In the genomic region with DNA sequence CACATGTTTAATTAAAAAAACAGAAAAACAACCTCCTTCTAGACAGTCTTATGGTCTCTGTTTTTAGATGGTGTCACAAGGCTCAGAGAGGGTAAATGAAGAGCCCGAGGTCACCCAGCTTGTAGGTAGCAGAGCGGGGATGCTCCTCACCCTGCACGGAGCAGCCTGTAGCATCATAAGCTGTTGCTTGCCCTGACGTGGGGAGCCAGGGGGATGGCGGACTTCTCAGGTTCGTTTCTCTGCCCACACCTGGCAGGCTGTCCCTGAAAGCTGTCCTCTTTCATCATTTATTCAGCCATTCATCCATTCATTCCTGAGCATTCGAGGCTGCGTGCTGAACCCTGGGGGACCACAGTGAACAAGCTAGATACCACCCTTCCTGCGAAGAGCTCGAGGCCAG, we compare ENCODE assay signal across 10 cellular contexts.
DNase-seq lines count a peak whose midpoint lies in the region; ATAC-seq and TF ChIP-seq lines count a peak whose summit lies in the region.
"Had no signal": no experiment of that assay in that cellular context is flagged by ENCODE, and none has a peak within 500 bp of the region (broad histone marks: within the 10 kb centered on the region; RNA-seq: fewer than 3 reads in every experiment).

No MANE protein-coding gene starts in this region.

- 0 out of 2 replicates have a peak, but pooled peaks cover 1% of the 10 kb centered on the region for H3K9me3 ChIP-seq in IMR-90 (ENCODE audit: control insufficient read depth, insufficient read depth, low read length)
- H3K9me3 ChIP-seq in muscle layer of colon (ENCODE audit: low read length) = no peaks in the 10 kb centered on the region
- H3K9me3 ChIP-seq: left lung had no signal

- no peak overlapping the region for H3K4me3 Mint-ChIP-seq in MCF 10A (ENCODE audit: unreplicated experiment)

- BruUV-seq in IMR-90 (replicated peaks; lab: Mats Ljungman, UMichigan) = no TSS peak
- no TSS peak for BruUV-seq in MCF 10A (replicated peaks; lab: Mats Ljungman, UMichigan)

- peaks cover 3% of the 10 kb centered on the region; the same call in 1 of the 2 replicates for H4K20me1 ChIP-seq in IMR-90 (ENCODE audit: insufficient read depth, low read length)

- H3K4ac ChIP-seq in IMR-90 (ENCODE audit: low read depth, low read length) = peak overlapping the region; percentile 79

- in situ Hi-C loops in IMR-90 (cut with MboI; ENCODE audit: low sequenced_read_pairs) = no loop called here

- no peak for DNase-seq in IMR-90
- DNase-seq in MCF 10A (ENCODE audit: unreplicated experiment) = peak; percentile 13
- DNase-seq in substantia nigra (lab: John Stamatoyannopoulos, UW) = peak in 2 of 49 donors; percentile 15 to 30
- no peak for DNase-seq in activated naive CD4-positive, alpha-beta T cell treated with anti-CD3 and anti-CD28 coated beads, Interleukin-2, amount 50 U/mL, for 16 hours
- no peak for DNase-seq in NCI-H82 treated with DMSO at 0.1 percent for 48 hours (lab: John Stamatoyannopoulos, UW; ENCODE audit: unreplicated experiment)
- DNase-seq: cortex of kidney had no signal

- peak overlapping the region; percentile 62 for H4K91ac ChIP-seq in IMR-90 (ENCODE audit: insufficient read depth, low read depth, low read length)

- no peak overlapping the region; the same call in 1 of the 2 replicates for H3K56ac ChIP-seq in IMR-90 (ENCODE audit: extremely low read depth, insufficient read depth, low read length)

- H2BK120ac ChIP-seq in IMR-90 (ENCODE audit: low read depth, low read length) = peak overlapping the region; percentile 61

- peak overlapping the region; percentile 72; the same call in 1 of the 2 replicates for H3K23ac ChIP-seq in IMR-90 (ENCODE audit: low read depth, low read length)

- H3K27ac Mint-ChIP-seq in MCF 10A (ENCODE audit: low read depth, unreplicated experiment) = no peak overlapping the region

- peak overlapping the region; percentile 94; the same call in 2 of the 3 replicates for H2BK15ac ChIP-seq in IMR-90 (ENCODE audit: low read depth, low read length)

- H2AK5ac ChIP-seq in IMR-90 (ENCODE audit: low read depth, low read length) = peak overlapping the region; percentile 94

- no peaks in the 10 kb centered on the region for H3K27me3 Mint-ChIP-seq in MCF 10A (ENCODE audit: insufficient read depth, unreplicated experiment)

- H3K4me2 ChIP-seq in IMR-90 (ENCODE audit: low read depth, low read length) = peak overlapping the region; percentile 90

- H4K5ac ChIP-seq in IMR-90 (ENCODE audit: low read depth, low read length) = peak overlapping the region; percentile 65; the same call in 1 of the 2 replicates

- no peaks in the 10 kb centered on the region for H3K36me3 Mint-ChIP-seq in MCF 10A (ENCODE audit: insufficient read depth, unreplicated experiment)

- TF ChIP-seq CTCF in IMR-90 (conservative IDR thresholded peaks at IDR 0.05; ENCODE audit: low read depth, low read length) (no peak), MCF 10A (IDR thresholded peaks at IDR 0.05; ENCODE audit: unreplicated experiment) (no peak)

- H3K14ac ChIP-seq in IMR-90 (replicated peaks; ENCODE audit: low read depth, low read length) = peak overlapping the region; percentile 30

- H3K36me3 ChIP-seq in IMR-90 (ENCODE audit: control insufficient read depth, insufficient read depth, low read length) (no peaks in the 10 kb centered on the region), muscle layer of colon (ENCODE audit: insufficient read depth, low read length) (no peaks in the 10 kb centered on the region)
- H3K36me3 ChIP-seq: left lung had no signal

- no peak for TF ChIP-seq RAD21 in IMR-90 (IDR thresholded peaks at IDR 0.05; ENCODE audit: low read length)

- H3K4me1 Mint-ChIP-seq in MCF 10A (ENCODE audit: insufficient read depth, unreplicated experiment) = peaks cover 6% of the 10 kb centered on the region

- no peak overlapping the region for H2BK5ac ChIP-seq in IMR-90 (ENCODE audit: low read depth, low read length, poor library complexity, severe bottlenecking)

- no peak overlapping the region for H3K4me3 ChIP-seq in IMR-90 (ENCODE audit: insufficient read depth, low read depth, low read length)
- peak overlapping the region in 1 of 2 donors; percentile 10 for H3K4me3 ChIP-seq in muscle layer of colon (ENCODE audit: low read depth in 1 of 2, low read length in 2 of 2)
- H3K4me3 ChIP-seq: left lung had no signal

- H2AK9ac ChIP-seq in IMR-90 (replicated peaks; ENCODE audit: low read depth, low read length, poor library complexity) = peak overlapping the region; percentile 68

- H2AFZ ChIP-seq in IMR-90 (replicated peaks; ENCODE audit: low read length, poor library complexity) = peak overlapping the region; percentile 87

- intact Hi-C loops in IMR-90 (cut with micrococcal nuclease) = loop anchor here (2.0 kb wide), 1 partner anchor 20 kb away; no protein-coding TSS in a partner anchor
- intact Hi-C loops in MCF 10A (cut with micrococcal nuclease) = no loop called here

- peaks cover 6% of the 10 kb centered on the region for H3K9me1 ChIP-seq in IMR-90 (ENCODE audit: insufficient read depth, low read length)

- dilution Hi-C loops in IMR-90 (cut with HindIII; ENCODE audit: low sequenced_read_pairs, unreplicated experiment) = no loop called here

- 71% methylated on average over 6 of the region's 10 CpGs; no CpG with 5 or more reads in 1 of the 2 experiments for WGBS in IMR-90 (ENCODE audit: extremely low coverage in 2 of 2, insufficient read length in 1 of 2), 2 experiments

- CTCF ChIA-PET in IMR-90 (lab: Yijun Ruan, JAX) (interaction anchor here (0.7 to 1.4 kb wide), 3 partner anchors 15 to 144 kb away, joined by 3 read pairs; no protein-coding TSS in a partner anchor), MCF 10A (lab: Yijun Ruan, JAX) (interaction anchor here (0.8 to 4.1 kb wide), 6 partner anchors 11 to 222 kb away, joined by 3 to 15 read pairs (median 10); no protein-coding TSS in a partner anchor)

- H3K9me3 Mint-ChIP-seq in MCF 10A (ENCODE audit: unreplicated experiment) = no peaks in the 10 kb centered on the region

- H3K79me1 ChIP-seq in IMR-90 (ENCODE audit: low read depth in 1 of 2, low read length in 2 of 2) = no peaks in the 10 kb centered on the region

- no peak for TF ChIP-seq POLR2A in IMR-90 (IDR thresholded peaks at IDR 0.05; ENCODE audit: low read depth, low read length)

- H3K27ac ChIP-seq in IMR-90 (ENCODE audit: insufficient read depth, low read length) (peak overlapping the region; percentile 45; the same call in 1 of the 2 replicates), muscle layer of colon (ENCODE audit: low read depth, low read length) (peak overlapping the region; percentile 45), substantia nigra (ENCODE audit: low read depth, low read length, poor library complexity, severe bottlenecking) (peak overlapping the region; percentile 12)
- H3K27ac ChIP-seq: left lung had no signal

- H2BK20ac ChIP-seq in IMR-90 (ENCODE audit: low read depth, low read length) = peak overlapping the region; percentile 72

- POLR2A ChIA-PET in IMR-90 (lab: Charles Lee; ENCODE audit: unreplicated experiment) = no interaction called here
- POLR2A ChIA-PET in MCF 10A (lab: Yijun Ruan, JAX) = no interaction called here

- H4K8ac ChIP-seq in IMR-90 (ENCODE audit: low read depth in 2 of 2, low read length in 2 of 2) = peak overlapping the region; percentile 66 to 91; a peak in 2 of 4 replicates

- H3K18ac ChIP-seq in IMR-90 (ENCODE audit: low read depth, low read length) = peak overlapping the region; percentile 43; the same call in 1 of the 2 replicates

- peak overlapping the region; percentile 67 for H3K9ac ChIP-seq in IMR-90 (ENCODE audit: low read depth, low read length)
- H3K9ac ChIP-seq in muscle layer of colon (ENCODE audit: low read length) = no peak overlapping the region

- no peak; the same call in 1 of the 2 replicates for ATAC-seq in IMR-90 (ENCODE audit: low read depth)
- no peak for ATAC-seq in HG02885 (IDR thresholded peaks at IDR 0.05; ENCODE audit: poor library complexity, unreplicated experiment)
- no peak for ATAC-seq in GM19397 (IDR thresholded peaks at IDR 0.05; ENCODE audit: unreplicated experiment)

- H3K27me3 ChIP-seq in IMR-90 (ENCODE audit: control insufficient read depth, insufficient read depth, low read length) (no peaks in the 10 kb centered on the region), muscle layer of colon (ENCODE audit: control insufficient read depth in 1 of 2, insufficient read depth in 2 of 2, low read length in 2 of 2) (no peaks in the 10 kb centered on the region)
- H3K27me3 ChIP-seq: left lung had no signal

- H3K4me1 ChIP-seq in IMR-90 (ENCODE audit: control insufficient read depth, insufficient read depth, low read length) (peaks cover 18% of the 10 kb centered on the region), muscle layer of colon (ENCODE audit: insufficient read depth, low read length) (peaks cover 67% of the 10 kb centered on the region)

TF ChIP-seq in IMR-90, 13 proteins besides CTCF, POLR2A, EP300 and RAD21 (continues in another document):
- no peak for TF ChIP-seq BHLHE40 (IDR thresholded peaks at IDR 0.05; ENCODE audit: low read depth, low read length)
- TF ChIP-seq MAFK (IDR thresholded peaks at IDR 0.05; ENCODE audit: low read depth, low read length) = no peak
- TF ChIP-seq RCOR1 (IDR thresholded peaks at IDR 0.05; ENCODE audit: insufficient replicate concordance, low read length) = no peak
- no peak for TF ChIP-seq FOS (IDR thresholded peaks at IDR 0.05; ENCODE audit: low read depth, low read length)
- TF ChIP-seq SMC3 (IDR thresholded peaks at IDR 0.05; ENCODE audit: low read depth, low read length) = no peak
- no peak for TF ChIP-seq NFE2L2 (IDR thresholded peaks at IDR 0.05; ENCODE audit: low read depth, low read length)
- no peak for TF ChIP-seq RFX5 (IDR thresholded peaks at IDR 0.05; ENCODE audit: low read depth, low read length)
- no peak for TF ChIP-seq MXI1 (IDR thresholded peaks at IDR 0.05; ENCODE audit: borderline replicate concordance, low read depth, low read length)
- TF ChIP-seq CEBPB (IDR thresholded peaks at IDR 0.05; ENCODE audit: low read depth, low read length) = no peak
- TF ChIP-seq USF2 (IDR thresholded peaks at IDR 0.05; ENCODE audit: low read depth, low read length) = no peak; the same call in 1 of the 2 replicates
- no peak for TF ChIP-seq MAZ (IDR thresholded peaks at IDR 0.05; ENCODE audit: borderline replicate concordance, low read depth, low read length)
- no peak for TF ChIP-seq CHD1 (IDR thresholded peaks at IDR 0.05; ENCODE audit: low read depth, low read length)
